In the genomic region with DNA sequence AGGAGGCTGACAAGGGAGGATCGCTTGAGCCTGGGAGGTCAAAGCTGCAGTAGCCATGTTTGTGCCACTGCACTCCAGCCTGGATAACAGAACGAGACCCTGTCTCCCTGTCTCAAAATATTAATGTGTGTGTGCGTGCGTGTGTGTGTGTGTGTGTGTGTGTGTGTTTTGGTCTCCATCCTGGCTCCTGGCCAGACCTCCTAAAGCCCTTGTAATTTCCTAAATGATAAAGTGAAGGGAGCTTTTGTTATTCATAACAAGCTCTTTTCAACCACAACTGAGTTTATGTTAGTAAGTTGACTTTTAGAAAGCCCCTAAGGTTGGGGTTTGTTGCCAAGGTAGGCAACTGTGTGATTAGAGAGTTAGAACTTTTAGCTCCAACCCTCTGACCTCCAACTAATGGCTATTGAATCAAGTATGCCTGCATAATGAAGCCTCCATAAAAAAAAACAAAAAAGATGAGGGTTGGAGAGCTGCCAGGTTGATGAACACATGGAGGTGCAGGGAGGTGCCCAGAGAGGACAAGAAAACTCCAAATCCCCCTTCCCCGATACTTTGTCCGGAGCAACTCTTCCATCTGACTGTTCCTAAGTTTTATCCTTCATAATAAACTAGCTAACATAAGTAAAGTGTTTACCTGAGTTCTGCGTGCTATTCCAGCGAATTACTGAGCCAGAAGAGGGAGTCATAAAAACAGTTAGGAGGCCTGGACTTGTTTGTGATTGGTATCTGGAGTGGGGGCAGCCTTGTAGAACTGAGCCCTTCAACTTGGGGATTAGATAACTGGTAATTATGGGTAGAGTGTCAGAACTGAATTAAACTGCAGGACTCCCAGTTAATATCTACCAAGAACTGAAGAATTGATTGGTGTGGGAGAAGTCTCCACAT, we compare ENCODE assay signal across 1 cellular context.
TF ChIP-seq lines count a peak whose summit lies in the region.

No MANE protein-coding gene starts in this region.

TF ChIP-seq in K562, 482 proteins besides CTCF, POLR2A, EP300 and RAD21 (continues in another document):
- TF ChIP-seq, protein P1, sequence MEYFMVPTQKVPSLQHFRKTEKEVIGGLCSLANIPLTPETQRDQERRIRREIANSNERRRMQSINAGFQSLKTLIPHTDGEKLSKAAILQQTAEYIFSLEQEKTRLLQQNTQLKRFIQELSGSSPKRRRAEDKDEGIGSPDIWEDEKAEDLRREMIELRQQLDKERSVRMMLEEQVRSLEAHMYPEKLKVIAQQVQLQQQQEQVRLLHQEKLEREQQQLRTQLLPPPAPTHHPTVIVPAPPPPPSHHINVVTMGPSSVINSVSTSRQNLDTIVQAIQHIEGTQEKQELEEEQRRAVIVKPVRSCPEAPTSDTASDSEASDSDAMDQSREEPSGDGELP (CRISPR knock-in tag; IDR thresholded peaks at IDR 0.05; ENCODE audit: borderline replicate concordance), result no peak
- TF ChIP-seq, protein P2, sequence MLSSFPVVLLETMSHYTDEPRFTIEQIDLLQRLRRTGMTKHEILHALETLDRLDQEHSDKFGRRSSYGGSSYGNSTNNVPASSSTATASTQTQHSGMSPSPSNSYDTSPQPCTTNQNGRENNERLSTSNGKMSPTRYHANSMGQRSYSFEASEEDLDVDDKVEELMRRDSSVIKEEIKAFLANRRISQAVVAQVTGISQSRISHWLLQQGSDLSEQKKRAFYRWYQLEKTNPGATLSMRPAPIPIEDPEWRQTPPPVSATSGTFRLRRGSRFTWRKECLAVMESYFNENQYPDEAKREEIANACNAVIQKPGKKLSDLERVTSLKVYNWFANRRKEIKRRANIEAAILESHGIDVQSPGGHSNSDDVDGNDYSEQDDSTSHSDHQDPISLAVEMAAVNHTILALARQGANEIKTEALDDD (IDR thresholded peaks at IDR 0.05), result peak; percentile 91
- TF ChIP-seq LEF1 (IDR thresholded peaks at IDR 0.05), result peak; percentile 40; the same call in 1 of the 2 replicates
- TF ChIP-seq SUPT5H (IDR thresholded peaks at IDR 0.05), result no peak
- TF ChIP-seq ARID1B (IDR thresholded peaks at IDR 0.05), result no peak
- TF ChIP-seq XRCC3 (IDR thresholded peaks at IDR 0.05), result no peak
- TF ChIP-seq ZNF384 (IDR thresholded peaks at IDR 0.05; ENCODE audit: low read depth, low read length), result peak; percentile 57
- TF ChIP-seq E2F3 (CRISPR knock-in tag; IDR thresholded peaks at IDR 0.05), result no peak
- no peak for TF ChIP-seq ZNF311 (CRISPR knock-in tag; IDR thresholded peaks at IDR 0.05)
- TF ChIP-seq PHF8 (IDR thresholded peaks at IDR 0.05; ENCODE audit: borderline replicate concordance, low read length), result no peak
- no peak for TF ChIP-seq ZNF12 (CRISPR knock-in tag; IDR thresholded peaks at IDR 0.05)
- no peak for TF ChIP-seq ZNF507 (tag; conservative IDR thresholded peaks at IDR 0.05)
- TF ChIP-seq POLR2AphosphoS5 (IDR thresholded peaks at IDR 0.05; ENCODE audit: control insufficient read depth, insufficient read depth, low read depth, low read length), result no peak
- peak; percentile 39; the same call in 1 of the 2 replicates for TF ChIP-seq NBN (IDR thresholded peaks at IDR 0.05; ENCODE audit: low read depth)
- TF ChIP-seq, protein P3, sequence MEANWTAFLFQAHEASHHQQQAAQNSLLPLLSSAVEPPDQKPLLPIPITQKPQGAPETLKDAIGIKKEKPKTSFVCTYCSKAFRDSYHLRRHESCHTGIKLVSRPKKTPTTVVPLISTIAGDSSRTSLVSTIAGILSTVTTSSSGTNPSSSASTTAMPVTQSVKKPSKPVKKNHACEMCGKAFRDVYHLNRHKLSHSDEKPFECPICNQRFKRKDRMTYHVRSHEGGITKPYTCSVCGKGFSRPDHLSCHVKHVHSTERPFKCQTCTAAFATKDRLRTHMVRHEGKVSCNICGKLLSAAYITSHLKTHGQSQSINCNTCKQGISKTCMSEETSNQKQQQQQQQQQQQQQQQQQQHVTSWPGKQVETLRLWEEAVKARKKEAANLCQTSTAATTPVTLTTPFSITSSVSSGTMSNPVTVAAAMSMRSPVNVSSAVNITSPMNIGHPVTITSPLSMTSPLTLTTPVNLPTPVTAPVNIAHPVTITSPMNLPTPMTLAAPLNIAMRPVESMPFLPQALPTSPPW (CRISPR knock-in tag; IDR thresholded peaks at IDR 0.05), result peak; percentile 19; the same call in 1 of the 2 replicates
- TF ChIP-seq, protein P4, sequence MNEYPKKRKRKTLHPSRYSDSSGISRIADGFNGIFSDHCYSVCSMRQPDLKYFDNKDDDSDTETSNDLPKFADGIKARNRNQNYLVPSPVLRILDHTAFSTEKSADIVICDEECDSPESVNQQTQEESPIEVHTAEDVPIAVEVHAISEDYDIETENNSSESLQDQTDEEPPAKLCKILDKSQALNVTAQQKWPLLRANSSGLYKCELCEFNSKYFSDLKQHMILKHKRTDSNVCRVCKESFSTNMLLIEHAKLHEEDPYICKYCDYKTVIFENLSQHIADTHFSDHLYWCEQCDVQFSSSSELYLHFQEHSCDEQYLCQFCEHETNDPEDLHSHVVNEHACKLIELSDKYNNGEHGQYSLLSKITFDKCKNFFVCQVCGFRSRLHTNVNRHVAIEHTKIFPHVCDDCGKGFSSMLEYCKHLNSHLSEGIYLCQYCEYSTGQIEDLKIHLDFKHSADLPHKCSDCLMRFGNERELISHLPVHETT (CRISPR knock-in tag; conservative IDR thresholded peaks at IDR 0.05 in 1 of 2, IDR thresholded peaks at IDR 0.05 in 1 of 2), result 0 out of 4 replicates have a peak, but pooled peaks of 1 of the 2 experiments have one; percentile 32
- 0 out of 2 replicates have a peak, but pooled peaks have one; percentile 10 for TF ChIP-seq CREM (IDR thresholded peaks at IDR 0.05; ENCODE audit: low read depth)
- no peak for TF ChIP-seq POLR3A (IDR thresholded peaks at IDR 0.05; ENCODE audit: borderline replicate concordance, extremely low read depth, insufficient read depth, insufficient read length)
- TF ChIP-seq, protein P5, sequence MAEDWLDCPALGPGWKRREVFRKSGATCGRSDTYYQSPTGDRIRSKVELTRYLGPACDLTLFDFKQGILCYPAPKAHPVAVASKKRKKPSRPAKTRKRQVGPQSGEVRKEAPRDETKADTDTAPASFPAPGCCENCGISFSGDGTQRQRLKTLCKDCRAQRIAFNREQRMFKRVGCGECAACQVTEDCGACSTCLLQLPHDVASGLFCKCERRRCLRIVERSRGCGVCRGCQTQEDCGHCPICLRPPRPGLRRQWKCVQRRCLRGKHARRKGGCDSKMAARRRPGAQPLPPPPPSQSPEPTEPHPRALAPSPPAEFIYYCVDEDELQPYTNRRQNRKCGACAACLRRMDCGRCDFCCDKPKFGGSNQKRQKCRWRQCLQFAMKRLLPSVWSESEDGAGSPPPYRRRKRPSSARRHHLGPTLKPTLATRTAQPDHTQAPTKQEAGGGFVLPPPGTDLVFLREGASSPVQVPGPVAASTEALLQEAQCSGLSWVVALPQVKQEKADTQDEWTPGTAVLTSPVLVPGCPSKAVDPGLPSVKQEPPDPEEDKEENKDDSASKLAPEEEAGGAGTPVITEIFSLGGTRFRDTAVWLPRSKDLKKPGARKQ (CRISPR knock-in tag; IDR thresholded peaks at IDR 0.05), result no peak
- TF ChIP-seq SMARCA4 (IDR thresholded peaks at IDR 0.05), result 0 out of 2 replicates have a peak, but pooled peaks have one; percentile 16
- no peak for TF ChIP-seq MIER1 (IDR thresholded peaks at IDR 0.05; ENCODE audit: low read depth)
- TF ChIP-seq NCOA1 (IDR thresholded peaks at IDR 0.05; ENCODE audit: low read depth), result no peak
- peak; percentile 11; the same call in 1 of the 2 replicates for TF ChIP-seq L3MBTL2 (IDR thresholded peaks at IDR 0.05)
- TF ChIP-seq SOX6 (IDR thresholded peaks at IDR 0.05), result 0 out of 2 replicates have a peak, but pooled peaks have one; percentile 23
- TF ChIP-seq, protein P6, sequence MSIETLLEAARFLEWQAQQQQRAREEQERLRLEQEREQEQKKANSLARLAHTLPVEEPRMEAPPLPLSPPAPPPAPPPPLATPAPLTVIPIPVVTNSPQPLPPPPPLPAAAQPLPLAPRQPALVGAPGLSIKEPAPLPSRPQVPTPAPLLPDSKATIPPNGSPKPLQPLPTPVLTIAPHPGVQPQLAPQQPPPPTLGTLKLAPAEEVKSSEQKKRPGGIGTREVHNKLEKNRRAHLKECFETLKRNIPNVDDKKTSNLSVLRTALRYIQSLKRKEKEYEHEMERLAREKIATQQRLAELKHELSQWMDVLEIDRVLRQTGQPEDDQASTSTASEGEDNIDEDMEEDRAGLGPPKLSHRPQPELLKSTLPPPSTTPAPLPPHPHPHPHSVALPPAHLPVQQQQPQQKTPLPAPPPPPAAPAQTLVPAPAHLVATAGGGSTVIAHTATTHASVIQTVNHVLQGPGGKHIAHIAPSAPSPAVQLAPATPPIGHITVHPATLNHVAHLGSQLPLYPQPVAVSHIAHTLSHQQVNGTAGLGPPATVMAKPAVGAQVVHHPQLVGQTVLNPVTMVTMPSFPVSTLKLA (conservative IDR thresholded peaks at IDR 0.05), result 0 out of 4 replicates have a peak, but pooled peaks of 1 of the 2 experiments have one; percentile 13
- TF ChIP-seq EP400 (IDR thresholded peaks at IDR 0.05), result peak; percentile 26; the same call in 1 of the 2 replicates
- TF ChIP-seq, protein P7, sequence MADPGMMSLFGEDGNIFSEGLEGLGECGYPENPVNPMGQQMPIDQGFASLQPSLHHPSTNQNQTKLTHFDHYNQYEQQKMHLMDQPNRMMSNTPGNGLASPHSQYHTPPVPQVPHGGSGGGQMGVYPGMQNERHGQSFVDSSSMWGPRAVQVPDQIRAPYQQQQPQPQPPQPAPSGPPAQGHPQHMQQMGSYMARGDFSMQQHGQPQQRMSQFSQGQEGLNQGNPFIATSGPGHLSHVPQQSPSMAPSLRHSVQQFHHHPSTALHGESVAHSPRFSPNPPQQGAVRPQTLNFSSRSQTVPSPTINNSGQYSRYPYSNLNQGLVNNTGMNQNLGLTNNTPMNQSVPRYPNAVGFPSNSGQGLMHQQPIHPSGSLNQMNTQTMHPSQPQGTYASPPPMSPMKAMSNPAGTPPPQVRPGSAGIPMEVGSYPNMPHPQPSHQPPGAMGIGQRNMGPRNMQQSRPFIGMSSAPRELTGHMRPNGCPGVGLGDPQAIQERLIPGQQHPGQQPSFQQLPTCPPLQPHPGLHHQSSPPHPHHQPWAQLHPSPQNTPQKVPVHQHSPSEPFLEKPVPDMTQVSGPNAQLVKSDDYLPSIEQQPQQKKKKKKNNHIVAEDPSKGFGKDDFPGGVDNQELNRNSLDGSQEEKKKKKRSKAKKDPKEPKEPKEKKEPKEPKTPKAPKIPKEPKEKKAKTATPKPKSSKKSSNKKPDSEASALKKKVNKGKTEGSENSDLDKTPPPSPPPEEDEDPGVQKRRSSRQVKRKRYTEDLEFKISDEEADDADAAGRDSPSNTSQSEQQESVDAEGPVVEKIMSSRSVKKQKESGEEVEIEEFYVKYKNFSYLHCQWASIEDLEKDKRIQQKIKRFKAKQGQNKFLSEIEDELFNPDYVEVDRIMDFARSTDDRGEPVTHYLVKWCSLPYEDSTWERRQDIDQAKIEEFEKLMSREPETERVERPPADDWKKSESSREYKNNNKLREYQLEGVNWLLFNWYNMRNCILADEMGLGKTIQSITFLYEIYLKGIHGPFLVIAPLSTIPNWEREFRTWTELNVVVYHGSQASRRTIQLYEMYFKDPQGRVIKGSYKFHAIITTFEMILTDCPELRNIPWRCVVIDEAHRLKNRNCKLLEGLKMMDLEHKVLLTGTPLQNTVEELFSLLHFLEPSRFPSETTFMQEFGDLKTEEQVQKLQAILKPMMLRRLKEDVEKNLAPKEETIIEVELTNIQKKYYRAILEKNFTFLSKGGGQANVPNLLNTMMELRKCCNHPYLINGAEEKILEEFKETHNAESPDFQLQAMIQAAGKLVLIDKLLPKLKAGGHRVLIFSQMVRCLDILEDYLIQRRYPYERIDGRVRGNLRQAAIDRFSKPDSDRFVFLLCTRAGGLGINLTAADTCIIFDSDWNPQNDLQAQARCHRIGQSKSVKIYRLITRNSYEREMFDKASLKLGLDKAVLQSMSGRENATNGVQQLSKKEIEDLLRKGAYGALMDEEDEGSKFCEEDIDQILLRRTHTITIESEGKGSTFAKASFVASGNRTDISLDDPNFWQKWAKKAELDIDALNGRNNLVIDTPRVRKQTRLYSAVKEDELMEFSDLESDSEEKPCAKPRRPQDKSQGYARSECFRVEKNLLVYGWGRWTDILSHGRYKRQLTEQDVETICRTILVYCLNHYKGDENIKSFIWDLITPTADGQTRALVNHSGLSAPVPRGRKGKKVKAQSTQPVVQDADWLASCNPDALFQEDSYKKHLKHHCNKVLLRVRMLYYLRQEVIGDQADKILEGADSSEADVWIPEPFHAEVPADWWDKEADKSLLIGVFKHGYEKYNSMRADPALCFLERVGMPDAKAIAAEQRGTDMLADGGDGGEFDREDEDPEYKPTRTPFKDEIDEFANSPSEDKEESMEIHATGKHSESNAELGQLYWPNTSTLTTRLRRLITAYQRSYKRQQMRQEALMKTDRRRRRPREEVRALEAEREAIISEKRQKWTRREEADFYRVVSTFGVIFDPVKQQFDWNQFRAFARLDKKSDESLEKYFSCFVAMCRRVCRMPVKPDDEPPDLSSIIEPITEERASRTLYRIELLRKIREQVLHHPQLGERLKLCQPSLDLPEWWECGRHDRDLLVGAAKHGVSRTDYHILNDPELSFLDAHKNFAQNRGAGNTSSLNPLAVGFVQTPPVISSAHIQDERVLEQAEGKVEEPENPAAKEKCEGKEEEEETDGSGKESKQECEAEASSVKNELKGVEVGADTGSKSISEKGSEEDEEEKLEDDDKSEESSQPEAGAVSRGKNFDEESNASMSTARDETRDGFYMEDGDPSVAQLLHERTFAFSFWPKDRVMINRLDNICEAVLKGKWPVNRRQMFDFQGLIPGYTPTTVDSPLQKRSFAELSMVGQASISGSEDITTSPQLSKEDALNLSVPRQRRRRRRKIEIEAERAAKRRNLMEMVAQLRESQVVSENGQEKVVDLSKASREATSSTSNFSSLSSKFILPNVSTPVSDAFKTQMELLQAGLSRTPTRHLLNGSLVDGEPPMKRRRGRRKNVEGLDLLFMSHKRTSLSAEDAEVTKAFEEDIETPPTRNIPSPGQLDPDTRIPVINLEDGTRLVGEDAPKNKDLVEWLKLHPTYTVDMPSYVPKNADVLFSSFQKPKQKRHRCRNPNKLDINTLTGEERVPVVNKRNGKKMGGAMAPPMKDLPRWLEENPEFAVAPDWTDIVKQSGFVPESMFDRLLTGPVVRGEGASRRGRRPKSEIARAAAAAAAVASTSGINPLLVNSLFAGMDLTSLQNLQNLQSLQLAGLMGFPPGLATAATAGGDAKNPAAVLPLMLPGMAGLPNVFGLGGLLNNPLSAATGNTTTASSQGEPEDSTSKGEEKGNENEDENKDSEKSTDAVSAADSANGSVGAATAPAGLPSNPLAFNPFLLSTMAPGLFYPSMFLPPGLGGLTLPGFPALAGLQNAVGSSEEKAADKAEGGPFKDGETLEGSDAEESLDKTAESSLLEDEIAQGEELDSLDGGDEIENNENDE (IDR thresholded peaks at IDR 0.05; ENCODE audit: low read depth, low read length), result no peak
- TF ChIP-seq HNRNPUL1 (IDR thresholded peaks at IDR 0.05; ENCODE audit: low read length), result no peak
